ENCODE assay signal across 18 cellular contexts in the genomic region with DNA sequence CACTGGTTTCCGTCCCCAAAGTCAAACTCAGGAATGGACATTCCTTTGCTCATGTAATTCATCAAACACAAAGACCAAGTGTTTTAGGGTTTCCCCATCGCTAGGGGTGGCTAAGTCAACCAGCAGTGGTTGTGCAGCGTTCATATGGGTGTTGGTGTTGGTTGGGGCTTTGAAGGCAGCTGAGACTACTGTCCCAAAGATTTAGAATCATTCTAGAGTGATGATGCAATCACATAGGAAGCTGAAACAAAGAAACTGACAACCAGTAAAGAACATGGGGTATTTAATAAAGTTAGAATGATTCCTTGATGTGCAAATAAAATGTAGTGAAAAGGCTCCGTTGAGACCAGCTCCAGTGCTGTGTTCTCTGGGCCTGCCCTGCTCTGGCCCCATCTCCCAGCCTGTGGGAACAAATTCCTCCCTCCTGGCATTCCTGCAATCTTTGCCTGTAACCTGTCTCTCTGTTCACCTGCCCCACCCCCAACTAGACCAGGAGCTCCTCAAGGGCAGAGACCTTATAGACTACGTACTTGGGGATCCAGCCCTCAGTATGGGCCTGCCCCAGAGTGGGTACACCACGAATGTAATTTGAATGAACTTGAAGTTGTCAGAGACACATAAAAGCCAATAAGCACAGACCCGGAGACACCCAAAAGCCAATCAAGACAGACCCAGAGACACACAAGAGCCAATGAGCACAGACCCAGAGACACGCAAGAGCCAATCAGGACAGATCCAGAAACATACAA.
A peak's percentile ranks its signal among the peaks of the same experiment; 100 is the strongest.
DNase-seq lines count a peak whose midpoint lies in the region; ATAC-seq, FAIRE-seq and TF ChIP-seq lines count a peak whose summit lies in the region.
"Had no signal": no experiment of that assay in that cellular context is flagged by ENCODE, and none has a peak within 500 bp of the region (broad histone marks: within the 10 kb centered on the region; RNA-seq: fewer than 3 reads in every experiment).

No MANE protein-coding gene starts in this region.

- H3K4me2 ChIP-seq in H1 (ENCODE audit: insufficient read depth in 1 of 2, low read depth in 2 of 2, low read length in 2 of 2), result no peak overlapping the region

- in situ Hi-C loops in gastrocnemius medialis (cut with MboI; ENCODE audit: low sequenced_read_pairs in 4 of 4), result no loop called here
- in situ Hi-C loops in G401 (cut with HindIII; ENCODE audit: low sequenced_read_pairs), result no loop called here

- H3K36me3 ChIP-seq in H7 (replicated peaks; ENCODE audit: control insufficient read depth, insufficient read depth, low read length) (no peaks in the 10 kb centered on the region), H1 (ENCODE audit: control insufficient read depth in 2 of 4, insufficient read depth in 4 of 4, low read length in 3 of 4) (no peaks in the 10 kb centered on the region), gastrocnemius medialis (no peaks in the 10 kb centered on the region)
- H3K36me3 ChIP-seq: BLaER1 had no signal

- H3K23me2 ChIP-seq in H1 (ENCODE audit: low read depth, low read length), result no peaks in the 10 kb centered on the region

- H2BK20ac ChIP-seq in H1 (ENCODE audit: low read length), result no peak overlapping the region

- TF ChIP-seq RAD21 in H1 (IDR thresholded peaks at IDR 0.05 in 1 of 2, conservative IDR thresholded peaks at IDR 0.05 in 1 of 2; ENCODE audit: low read depth in 2 of 2, low read length in 2 of 2), result no peak

- no peak overlapping the region for H3K9ac ChIP-seq in H1 (replicated peaks in 1 of 4; ENCODE audit: extremely low read depth in 1 of 4, low read depth in 3 of 4, low read length in 3 of 4)
- H3K9ac ChIP-seq: BLaER1 had no signal

- H3K9me3 ChIP-seq in H1 (ENCODE audit: insufficient read depth in 2 of 2, low read depth in 1 of 2, low read length in 1 of 2) (no peaks in the 10 kb centered on the region), gastrocnemius medialis (no peaks in the 10 kb centered on the region)

- no peaks in the 10 kb centered on the region for H3K79me1 ChIP-seq in H1 (ENCODE audit: low read depth, low read length)

- H3K27ac ChIP-seq in H1 (ENCODE audit: low read depth, low read length) (no peak overlapping the region), gastrocnemius medialis (no peak overlapping the region)
- H3K27ac ChIP-seq: 22Rv1, BLaER1 had no signal

- H3K4me1 ChIP-seq in H1 (replicated peaks in 1 of 4; ENCODE audit: control insufficient read depth in 3 of 4, insufficient read depth in 4 of 4, low read length in 3 of 4), result peaks cover 0 to 11% (median 4%) of the 10 kb centered on the region in 4 experiments; a peak in 3 of 7 replicates
- H3K4me1 ChIP-seq in gastrocnemius medialis, result peaks cover 9 to 17% of the 10 kb centered on the region in 2 donors

- H3K4ac ChIP-seq in H1 (replicated peaks; ENCODE audit: insufficient read length, low read depth, low read length), result no peak overlapping the region

- no peak for FAIRE-seq in H1 (lab: Jason Lieb, UNC)
- FAIRE-seq: H54 had no signal

- H3K56ac ChIP-seq in H1 (replicated peaks; ENCODE audit: insufficient read length, low read depth, low read length), result no peak overlapping the region

- TF ChIP-seq CTCF in H1 (IDR thresholded peaks at IDR 0.05; ENCODE audit: control extremely low read depth in 1 of 3, insufficient read depth in 1 of 3, low read depth in 1 of 3, low read length in 3 of 3), result no peak
- TF ChIP-seq CTCF in osteocyte (IDR thresholded peaks at IDR 0.05), result no peak
- no peak for TF ChIP-seq CTCF in gastrocnemius medialis (IDR thresholded peaks at IDR 0.05 in 4 of 5, conservative IDR thresholded peaks at IDR 0.05 in 1 of 5)

- H2AK5ac ChIP-seq in H1 (ENCODE audit: low read depth, low read length), result no peak overlapping the region

- CTCF ChIA-PET in H1 (lab: Charles Lee; ENCODE audit: partially characterized antibody), result no interaction called here

- no peaks in the 10 kb centered on the region for H4K20me1 ChIP-seq in H1 (replicated peaks in 1 of 2; ENCODE audit: control insufficient read depth in 1 of 2, insufficient read depth in 2 of 2, low read length in 2 of 2)
- H4K20me1 ChIP-seq: BLaER1 had no signal

- peaks cover 3% of the 10 kb centered on the region for H3K27me3 Mint-ChIP-seq in T-helper 2 cell treated with Interferon-gamma antibody and Interleukin-4, amounts not matched to agents 5 μg/mL and 100 μg/mL, for 36 hours (ENCODE audit: low read depth)
- H3K27me3 Mint-ChIP-seq in osteocyte (ENCODE audit: unreplicated experiment), result no peaks in the 10 kb centered on the region

- no peaks in the 10 kb centered on the region for H3K9me3 Mint-ChIP-seq in T-helper 2 cell treated with Interferon-gamma antibody and Interleukin-4, amounts not matched to agents 5 μg/mL and 100 μg/mL, for 36 hours
- peaks cover 16% of the 10 kb centered on the region for H3K9me3 Mint-ChIP-seq in osteocyte (ENCODE audit: unreplicated experiment)

- H4K91ac ChIP-seq in H1 (replicated peaks; ENCODE audit: insufficient read length, low read length), result no peak overlapping the region

- no peak overlapping the region for H2BK120ac ChIP-seq in H1 (replicated peaks; ENCODE audit: low read depth, low read length)

- no peak overlapping the region for H3K14ac ChIP-seq in H1 (ENCODE audit: insufficient read length)

- TF ChIP-seq POLR2A in H1 (IDR thresholded peaks at IDR 0.05; ENCODE audit: control extremely low read depth in 1 of 2, low read depth in 2 of 2, low read length in 2 of 2) (no peak), gastrocnemius medialis (IDR thresholded peaks at IDR 0.05) (no peak)

- intact Hi-C loops in gastrocnemius medialis (cut with DNase I; ENCODE audit: low total_unique reads), result no loop called here

- H3K4me1 Mint-ChIP-seq in T-helper 2 cell treated with Interferon-gamma antibody and Interleukin-4, amounts not matched to agents 5 μg/mL and 100 μg/mL, for 36 hours (ENCODE audit: low read depth), result no peaks in the 10 kb centered on the region
- no peaks in the 10 kb centered on the region for H3K4me1 Mint-ChIP-seq in osteocyte (ENCODE audit: unreplicated experiment)
- H3K4me1 Mint-ChIP-seq: CD8-positive, alpha-beta memory T cell had no signal

- DNase-seq in T-helper 2 cell treated with Interferon-gamma antibody and Interleukin-4, amounts not matched to agents 5 μg/mL and 100 μg/mL, for 36 hours (ENCODE audit: low spot score), result peak; percentile 2
- DNase-seq in T-helper 2 cell (no peak), H7 (peak; percentile 24), H1 (ENCODE audit: low read depth in 1 of 2, low spot score in 2 of 2) (peak in 1 of 2 experiments; percentile 37), osteocyte (ENCODE audit: extremely low spot score, unreplicated experiment) (peak; percentile 60), gastrocnemius medialis (no peak), G401 (ENCODE audit: low spot score) (no peak)
- DNase-seq: CD8-positive, alpha-beta memory T cell; Karpas-422; NCI-H1436 treated with DMSO at 0.1 percent for 48 hours; NCI-H2081; NCI-H226; NCI-H526; NK-92 treated with Interleukin-12 subunit alpha and Interleukin-12 subunit beta, amount 100 ng/mL, for 24 hours had no signal

- H3K27me3 ChIP-seq in H7 (ENCODE audit: control insufficient read depth, insufficient read depth, low read length), result no peaks in the 10 kb centered on the region; the same call in 1 of the 2 replicates
- no peaks in the 10 kb centered on the region; a peak in 1 of 7 replicates for H3K27me3 ChIP-seq in H1 (replicated peaks in 1 of 4; ENCODE audit: control insufficient read depth in 3 of 4, extremely low read depth in 1 of 4, insufficient read depth in 3 of 4, low read length in 3 of 4)
- no peaks in the 10 kb centered on the region for H3K27me3 ChIP-seq in gastrocnemius medialis
- H3K27me3 ChIP-seq: BLaER1 had no signal

- 74% methylated on average over 8 of the region's 8 CpGs; no CpG with 5 or more reads in 1 of the 2 experiments for WGBS in H1 (ENCODE audit: extremely low coverage in 1 of 2, insufficient coverage in 1 of 2, insufficient read length in 1 of 2, insufficient replicate concordance in 2 of 2, low coverage in 1 of 2, low lambda C conversion rate in 2 of 2, missing lambda C conversion rate in 1 of 2), 2 experiments

- H2BK15ac ChIP-seq in H1 (ENCODE audit: low read length), result no peak overlapping the region

- H3K4me3 Mint-ChIP-seq in T-helper 2 cell treated with Interferon-gamma antibody and Interleukin-4, amounts not matched to agents 5 μg/mL and 100 μg/mL, for 36 hours, result no peak overlapping the region
- no peak overlapping the region for H3K4me3 Mint-ChIP-seq in osteocyte (ENCODE audit: unreplicated experiment)
- H3K4me3 Mint-ChIP-seq: CD8-positive, alpha-beta memory T cell had no signal

- H3K23ac ChIP-seq in H1 (ENCODE audit: insufficient read length), result no peak overlapping the region

- no peaks in the 10 kb centered on the region for H3K36me3 Mint-ChIP-seq in T-helper 2 cell treated with Interferon-gamma antibody and Interleukin-4, amounts not matched to agents 5 μg/mL and 100 μg/mL, for 36 hours (ENCODE audit: low read depth)
- no peaks in the 10 kb centered on the region for H3K36me3 Mint-ChIP-seq in osteocyte (ENCODE audit: unreplicated experiment)
- H3K36me3 Mint-ChIP-seq: CD8-positive, alpha-beta memory T cell had no signal

- no peak for ATAC-seq in gastrocnemius medialis
- no peak for ATAC-seq in GM18861 (IDR thresholded peaks at IDR 0.05; ENCODE audit: unreplicated experiment)

- POLR2A ChIA-PET in H1 (lab: Charles Lee; ENCODE audit: partially characterized antibody), result no interaction called here

- H3K18ac ChIP-seq in H1 (ENCODE audit: extremely low read depth, low read length), result no peak overlapping the region

- H4K8ac ChIP-seq in H1 (ENCODE audit: extremely low read depth, insufficient read depth, low read length), result no peak overlapping the region

- H2AFZ ChIP-seq in H1 (ENCODE audit: low read length), result no peak overlapping the region

- H2BK12ac ChIP-seq in H1 (ENCODE audit: low read depth, low read length), result no peak overlapping the region

- no peak overlapping the region for H4K5ac ChIP-seq in H1 (ENCODE audit: insufficient read length, low read depth, low read length)

- H2BK5ac ChIP-seq in H1 (ENCODE audit: low read depth, low read length), result no peak overlapping the region

- no peak overlapping the region for H3K27ac Mint-ChIP-seq in T-helper 2 cell treated with Interferon-gamma antibody and Interleukin-4, amounts not matched to agents 5 μg/mL and 100 μg/mL, for 36 hours
- H3K27ac Mint-ChIP-seq in osteocyte (ENCODE audit: unreplicated experiment), result no peak overlapping the region
- H3K27ac Mint-ChIP-seq: CD8-positive, alpha-beta memory T cell had no signal

- TF ChIP-seq EP300 in H1 (IDR thresholded peaks at IDR 0.05; ENCODE audit: borderline replicate concordance in 1 of 2, low read depth in 2 of 2, low read length in 2 of 2), result no peak

- H3K79me2 ChIP-seq in H1 (ENCODE audit: control insufficient read depth in 1 of 2, insufficient read depth in 2 of 2, low read length in 2 of 2), result no peaks in the 10 kb centered on the region

- H3K4me3 ChIP-seq in H7 (ENCODE audit: insufficient read depth, low read depth, low read length) (no peak overlapping the region), H1 (ENCODE audit: extremely low read depth in 1 of 4, insufficient read depth in 2 of 4, low read depth in 3 of 4, low read length in 4 of 4) (no peak overlapping the region), gastrocnemius medialis (no peak overlapping the region)
- H3K4me3 ChIP-seq: BLaER1 had no signal

TF ChIP-seq in H1, 55 proteins besides CTCF, POLR2A, EP300 and RAD21 (continues in another document):
- TF ChIP-seq TEAD4 (IDR thresholded peaks at IDR 0.05; ENCODE audit: low read depth, low read length) (0 out of 2 replicates have a peak, but pooled peaks have one; percentile 22), CEBPB (IDR thresholded peaks at IDR 0.05; ENCODE audit: low read depth, low read length) (0 out of 2 replicates have a peak, but pooled peaks have one; percentile 37)

Comparison
In these comparisons a context has a peak if more than half of its experiments do, and no peak if none do; other contexts are left out.
1. DNase-seq: peak in T-helper 2 cell treated with Interferon-gamma antibody and Interleukin-4, amounts not matched to agents 5 μg/mL and 100 μg/mL, for 36 hours (single experiment), H7 (single experiment) and osteocyte (single experiment); none in T-helper 2 cell (0 of 5), gastrocnemius medialis (0 of 2) and G401 (single experiment).